In the genomic region with DNA sequence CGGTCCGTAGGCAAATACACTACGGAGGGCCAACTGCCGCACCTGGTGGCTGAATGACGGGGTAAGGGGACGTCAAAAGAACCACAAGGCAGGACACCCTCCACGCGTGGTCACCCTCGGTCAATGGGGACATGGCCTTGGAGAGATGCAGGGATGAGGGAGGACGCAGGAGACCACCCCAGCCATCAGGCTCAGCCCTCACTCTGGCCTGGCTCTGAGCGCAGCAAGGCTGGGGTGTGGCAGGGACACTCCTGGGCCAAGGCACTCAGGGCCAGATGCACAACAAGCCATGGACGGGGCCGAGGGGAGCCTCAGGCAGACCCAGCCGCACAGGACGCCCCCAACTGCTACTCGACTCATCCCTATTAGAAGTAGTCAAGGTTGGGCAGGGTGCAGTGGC, we compare ENCODE assay signal across 5 cellular contexts.
"Had no signal": no experiment of that assay in that cellular context is flagged by ENCODE, and none has a peak within 500 bp of the region (broad histone marks: within the 10 kb centered on the region; RNA-seq: fewer than 3 reads in every experiment).

No MANE protein-coding gene starts in this region.

- H3K9ac ChIP-seq: GM23248 had no signal

- H3K4me3 ChIP-seq: GM23248, HAP-1 had no signal

- H3K9me3 ChIP-seq: HAP-1 had no signal

- DNase-seq: GM23248, GOT3, HFFc6 had no signal

- H3K27ac ChIP-seq: GM23248, HL-60 had no signal

- H3K4me1 ChIP-seq: HAP-1 had no signal

- H2AFZ ChIP-seq: GM23248 had no signal
